In genomic region chr14:95318870-95319311, GRCh38 we compare ENCODE assay signal across 10 cellular contexts. TPM values are rescaled to one million over a fixed set of nuclear protein-coding genes. Genes with fewer than 3 reads are reported as not detected.
A peak's percentile ranks its signal among the peaks of the same experiment; 100 is the strongest.
DNase-seq lines count a peak whose midpoint lies in the region; ATAC-seq, FAIRE-seq and TF ChIP-seq lines count a peak whose summit lies in the region.
"Had no signal": no experiment of that assay in that cellular context is flagged by ENCODE, and none has a peak within 500 bp of the region (broad histone marks: within the 10 kb centered on the region; RNA-seq: fewer than 3 reads in every experiment).

No MANE protein-coding gene starts in this region.

- no peak for TF ChIP-seq RAD21 in GM12878 (IDR thresholded peaks at IDR 0.05; ENCODE audit: insufficient read depth, low read depth, low read length)

- H3K27ac ChIP-seq in GM12878 (ENCODE audit: control insufficient read depth, insufficient read depth) (no peak overlapping the region), lower lobe of right lung (no peak overlapping the region)

- H2AFZ ChIP-seq in GM12878 (ENCODE audit: control insufficient read depth, low read depth, low read length) = peak overlapping the region; percentile 68

- H3K9me3 ChIP-seq in GM12878 (replicated peaks; ENCODE audit: control insufficient read depth, insufficient read depth, low read length) = no peaks in the 10 kb centered on the region
- H3K9me3 ChIP-seq in lower lobe of right lung = no peaks in the 10 kb centered on the region

- RAD21 ChIA-PET in GM12878 (lab: Charles Lee; ENCODE audit: unreplicated experiment) = interaction anchor here (1.6 to 4.1 kb wide), 4 partner anchors 9 to 68 kb away, joined by 6 to 29 read pairs (median 8); no protein-coding TSS in a partner anchor

- WGBS in GM12878 (ENCODE audit: insufficient coverage, insufficient replicate concordance, low lambda C conversion rate, missing lambda C conversion rate) = 20% methylated on average over 15 of the region's 15 CpGs

- H3K9ac ChIP-seq in GM12878 (ENCODE audit: control insufficient read depth, insufficient read depth, low read length) = peak overlapping the region; percentile 65

- FAIRE-seq in GM12878 (lab: Jason Lieb, UNC) = no peak
- FAIRE-seq: G401.6 had no signal

- CTCF ChIA-PET in GM12878 (lab: Yijun Ruan, JAX) = interaction anchor here (0.6 to 1.6 kb wide), 7 partner anchors 9 to 123 kb away, joined by 3 to 8 read pairs (median 4); no protein-coding TSS in a partner anchor

- H3K4me3 Mint-ChIP-seq in activated T-cell treated with anti-CD3 and anti-CD28 coated beads, Interleukin-2, amount 50 U/mL, for 4 hours = peak overlapping the region; percentile 76
- H3K4me3 Mint-ChIP-seq in type B pancreatic cell = peak overlapping the region; percentile 85

- peak overlapping the region; percentile 34 for H3K27ac Mint-ChIP-seq in type B pancreatic cell

- H3K4me1 Mint-ChIP-seq in activated T-cell treated with anti-CD3 and anti-CD28 coated beads, Interleukin-2, amount 50 U/mL, for 4 hours (ENCODE audit: low read depth) = peaks cover 13% of the 10 kb centered on the region
- H3K4me1 Mint-ChIP-seq in type B pancreatic cell (ENCODE audit: unreplicated experiment) = peaks cover 35% of the 10 kb centered on the region

- peak; percentile 5 to 20 for ATAC-seq in activated T-cell treated with anti-CD3 and anti-CD28 coated beads, Interleukin-2, amount 50 U/mL, for 4 hours
- ATAC-seq in GM12878 (peak; percentile 7), lower lobe of right lung (peak; percentile 6 to 40)

- no peak for TF ChIP-seq POLR2A in GM12878 (IDR thresholded peaks at IDR 0.05; ENCODE audit: low read depth, low read length)

- no peaks in the 10 kb centered on the region for H3K36me3 Mint-ChIP-seq in activated T-cell treated with anti-CD3 and anti-CD28 coated beads, Interleukin-2, amount 50 U/mL, for 4 hours (ENCODE audit: insufficient read depth)
- H3K36me3 Mint-ChIP-seq in type B pancreatic cell = no peaks in the 10 kb centered on the region

- in situ Hi-C loops in GM12878 (cut with MboI) = no loop called here

- TF ChIP-seq EP300 in GM12878 (IDR thresholded peaks at IDR 0.05; ENCODE audit: borderline replicate concordance in 1 of 2, control insufficient read depth in 1 of 2, low read depth in 2 of 2, low read length in 2 of 2) = no peak

- intact Hi-C loops in GM12878 (cut with micrococcal nuclease; ENCODE audit: unreplicated experiment) = no loop called here
- intact Hi-C loops in lower lobe of right lung (cut with DNase I) = no loop called here

- peak overlapping the region; percentile 92 for H3K4me2 ChIP-seq in GM12878 (ENCODE audit: control insufficient read depth, insufficient read depth)

- H3K4me3 ChIP-seq in GM12878 = peak overlapping the region; percentile 94
- peak overlapping the region; percentile 80 for H3K4me3 ChIP-seq in lower lobe of right lung

- no peaks in the 10 kb centered on the region for H4K20me1 ChIP-seq in GM12878 (ENCODE audit: control insufficient read depth, insufficient read depth)

- H3K27me3 ChIP-seq in GM12878 (replicated peaks in 1 of 2; ENCODE audit: control insufficient read depth in 2 of 2, insufficient read depth in 2 of 2, low read length in 1 of 2) (no peaks in the 10 kb centered on the region), lower lobe of right lung (ENCODE audit: low read depth) (no peaks in the 10 kb centered on the region)

- POLR2A ChIA-PET in GM12878 (lab: Charles Lee) = interaction anchor here (0.7 to 1.9 kb wide), 2 partner anchors 9 to 89 kb away, joined by 3 to 7 read pairs; no protein-coding TSS in a partner anchor

- H3K36me3 ChIP-seq in GM12878 (ENCODE audit: control insufficient read depth in 2 of 2, insufficient read depth in 2 of 2, low read length in 1 of 2) = no peaks in the 10 kb centered on the region
- H3K36me3 ChIP-seq in lower lobe of right lung = no peaks in the 10 kb centered on the region

- H3K9me3 Mint-ChIP-seq in activated T-cell treated with anti-CD3 and anti-CD28 coated beads, Interleukin-2, amount 50 U/mL, for 4 hours = no peaks in the 10 kb centered on the region
- no peaks in the 10 kb centered on the region for H3K9me3 Mint-ChIP-seq in type B pancreatic cell

- SMC1A ChIA-PET in GM12878 (lab: Charles Lee; ENCODE audit: uncharacterized antibody, unreplicated experiment) = interaction anchor here (0.9 to 2.1 kb wide), 12 partner anchors 9 to 186 kb away, joined by 3 to 12 read pairs (median 4); no protein-coding TSS in a partner anchor

- TF ChIP-seq CTCF in GM12878 (IDR thresholded peaks at IDR 0.05 in 2 of 3, conservative IDR thresholded peaks at IDR 0.05 in 1 of 3; ENCODE audit: control insufficient read depth in 2 of 3, extremely low read depth in 1 of 3, insufficient read depth in 1 of 3, low read depth in 3 of 3, low read length in 3 of 3) (no peak), lower lobe of right lung (IDR thresholded peaks at IDR 0.05) (no peak), type B pancreatic cell (conservative IDR thresholded peaks at IDR 0.05) (no peak)

- no TSS peak for BruUV-seq in GM12878 (replicated peaks; lab: Mats Ljungman, UMichigan)

- H3K27me3 Mint-ChIP-seq in activated T-cell treated with anti-CD3 and anti-CD28 coated beads, Interleukin-2, amount 50 U/mL, for 4 hours (ENCODE audit: low read depth) = peaks cover 26% of the 10 kb centered on the region
- H3K27me3 Mint-ChIP-seq in type B pancreatic cell = peaks cover 8% of the 10 kb centered on the region

- peaks cover 24% of the 10 kb centered on the region for H3K4me1 ChIP-seq in GM12878 (ENCODE audit: control insufficient read depth, insufficient read depth, low read length)
- peaks cover 28% of the 10 kb centered on the region for H3K4me1 ChIP-seq in lower lobe of right lung

- no peak for DNase-seq in activated T-cell treated with anti-CD3 and anti-CD28 coated beads, Interleukin-2, amount 50 U/mL, for 4 hours
- DNase-seq in activated T-cell treated with anti-CD3 and anti-CD28 coated beads for 4 hours (no peak), GM12878 (ENCODE audit: low read depth, low spot score) (no peak), lower lobe of right lung (peak; percentile 54), type B pancreatic cell (ENCODE audit: extremely low spot score, unreplicated experiment) (no peak), HPDE6-E6E7 (ENCODE audit: extremely low spot score) (no peak), COR-L47 (lab: John Stamatoyannopoulos, UW) (no peak)
- no peak for DNase-seq in activated CD4-positive, alpha-beta T cell treated with anti-CD3 and anti-CD28 coated beads for 4 hours
- DNase-seq: SHP77 had no signal

- H3K79me2 ChIP-seq in GM12878 (ENCODE audit: control insufficient read depth, insufficient read depth, low read length) = no peaks in the 10 kb centered on the region; the same call in 1 of the 2 replicates

TF ChIP-seq in GM12878, 131 proteins besides CTCF, POLR2A, EP300 and RAD21 (continues in another document):
- TF ChIP-seq, protein P1, sequence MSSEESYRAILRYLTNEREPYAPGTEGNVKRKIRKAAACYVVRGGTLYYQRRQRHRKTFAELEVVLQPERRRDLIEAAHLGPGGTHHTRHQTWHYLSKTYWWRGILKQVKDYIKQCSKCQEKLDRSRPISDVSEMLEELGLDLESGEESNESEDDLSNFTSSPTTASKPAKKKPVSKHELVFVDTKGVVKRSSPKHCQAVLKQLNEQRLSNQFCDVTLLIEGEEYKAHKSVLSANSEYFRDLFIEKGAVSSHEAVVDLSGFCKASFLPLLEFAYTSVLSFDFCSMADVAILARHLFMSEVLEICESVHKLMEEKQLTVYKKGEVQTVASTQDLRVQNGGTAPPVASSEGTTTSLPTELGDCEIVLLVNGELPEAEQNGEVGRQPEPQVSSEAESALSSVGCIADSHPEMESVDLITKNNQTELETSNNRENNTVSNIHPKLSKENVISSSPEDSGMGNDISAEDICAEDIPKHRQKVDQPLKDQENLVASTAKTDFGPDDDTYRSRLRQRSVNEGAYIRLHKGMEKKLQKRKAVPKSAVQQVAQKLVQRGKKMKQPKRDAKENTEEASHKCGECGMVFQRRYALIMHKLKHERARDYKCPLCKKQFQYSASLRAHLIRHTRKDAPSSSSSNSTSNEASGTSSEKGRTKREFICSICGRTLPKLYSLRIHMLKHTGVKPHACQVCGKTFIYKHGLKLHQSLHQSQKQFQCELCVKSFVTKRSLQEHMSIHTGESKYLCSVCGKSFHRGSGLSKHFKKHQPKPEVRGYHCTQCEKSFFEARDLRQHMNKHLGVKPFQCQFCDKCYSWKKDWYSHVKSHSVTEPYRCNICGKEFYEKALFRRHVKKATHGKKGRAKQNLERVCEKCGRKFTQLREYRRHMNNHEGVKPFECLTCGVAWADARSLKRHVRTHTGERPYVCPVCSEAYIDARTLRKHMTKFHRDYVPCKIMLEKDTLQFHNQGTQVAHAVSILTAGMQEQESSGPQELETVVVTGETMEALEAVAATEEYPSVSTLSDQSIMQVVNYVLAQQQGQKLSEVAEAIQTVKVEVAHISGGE (CRISPR knock-in tag; IDR thresholded peaks at IDR 0.05) = no peak
- TF ChIP-seq SPI1 (IDR thresholded peaks at IDR 0.05; ENCODE audit: borderline replicate concordance, insufficient read depth, low read depth, low read length) = no peak

RNA-seq across cellular contexts. Expression of gene CLMN, which starts 0.8 kb away (rescaled TPM):
- total RNA-seq in activated T-cell treated with anti-CD3 and anti-CD28 coated beads, Interleukin-2, amount 50 U/mL, for 4 hours = 1 to 10 TPM in 1 of 3 donors, under 1 TPM in 2; 0.71 to 1.3 (median 0.71) TPM
- total RNA-seq in GM12878 (2013; cell fraction: nucleolus; rRNA removed) = 113 and 120 TPM in 2 replicates
- 13.1 and 13.6 TPM in 2 replicates for total RNA-seq in GM12878 (2014; rRNA removed)
- total RNA-seq in GM12878 (2014; rRNA removed; fragmentation: Illumina TruSeq; extraction: Trizol) = 19.9 and 20.3 TPM in 2 replicates
- total RNA-seq in GM12878 (2021) = 40.2 and 40.4 TPM in 2 replicates
- polyA plus RNA-seq in GM12878 (2011; ENCODE audit: low read depth) = 7.5 TPM
- polyA plus RNA-seq in GM12878 (2011; rRNA removed) = 10.2 and 12.1 TPM in 2 replicates
- polyA plus RNA-seq in GM12878 (2011; cell fraction: cytosol; rRNA removed) = 6.8 and 7.1 TPM in 2 replicates
- polyA plus RNA-seq in GM12878 (2011; cell fraction: nucleus; rRNA removed) = 28.8 and 37.1 TPM in 2 replicates
- polyA plus RNA-seq in GM12878 (2012) = 10.5 and 13.6 TPM in 2 replicates
- 21.0 and 24.3 TPM in 2 replicates for polyA plus RNA-seq in GM12878 (2014; fragmentation: Illumina TruSeq; extraction: Trizol)
- 10 to 100 TPM in 1 of 2 experiments, 1 to 10 TPM in 1; 7.8 to 13.1 TPM for polyA plus RNA-seq in GM12878 (2014; fragmentation: Nextera tagmentation; extraction: Ambion mirVana)
- polyA plus RNA-seq in GM12878 (2014; rRNA removed) = 15.6 and 16.8 TPM in 2 replicates
- 10 to 100 TPM; 26.1 to 49.3 TPM for polyA plus RNA-seq in GM12878 (2016; fragmentation: Nextera tagmentation; extraction: Ambion mirVana)
- 8.2 and 11.1 TPM in 2 replicates for polyA minus RNA-seq in GM12878 (2011; rRNA and poly(A)+ RNA removed)
- polyA minus RNA-seq in GM12878 (2011; cell fraction: cytosol; rRNA and poly(A)+ RNA removed) = 3.2 and 4.5 TPM in 2 replicates
- 11.0 and 12.8 TPM in 2 replicates for polyA minus RNA-seq in GM12878 (2011; cell fraction: nucleus; rRNA and poly(A)+ RNA removed)
- 26.8 TPM for total RNA-seq in lower lobe of right lung
- 10.2 and 23.0 TPM in 2 replicates for total RNA-seq in type B pancreatic cell (ENCODE audit: low replicate concordance)
